Comparison of ENCODE assay signal across 8 cellular contexts in the genomic region with DNA sequence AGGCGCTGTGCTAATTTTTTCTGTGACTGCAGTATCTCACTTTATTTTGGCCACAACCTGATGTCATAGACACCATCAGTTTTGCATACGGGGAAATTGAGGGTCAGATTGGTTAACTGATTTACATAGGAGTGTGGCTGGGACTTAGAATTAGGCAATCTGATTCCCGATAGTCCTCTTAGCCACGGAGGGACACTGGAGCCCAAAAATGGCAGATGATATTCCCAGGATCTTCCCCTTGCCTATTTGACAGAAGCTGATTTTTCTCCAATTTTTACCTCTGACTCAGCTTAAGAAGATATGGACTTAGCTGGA.
A peak's percentile ranks its signal among the peaks of the same experiment; 100 is the strongest.
DNase-seq lines count a peak whose midpoint lies in the region; ATAC-seq and TF ChIP-seq lines count a peak whose summit lies in the region.

No MANE protein-coding gene starts in this region.

- DNase-seq in NAMALWA (ENCODE audit: low spot score) (peak; percentile 77), coronary artery (ENCODE audit: low spot score) (no peak), nephron progenitor cell (no peak), kidney glomerular epithelial cell (lab: John Stamatoyannopoulos, UW) (no peak), COLO829 (ENCODE audit: low spot score) (no peak)
- DNase-seq in activated CD4-positive, alpha-beta T cell treated with anti-CD3 and anti-CD28 coated beads, Interleukin-2, amount 50 U/mL, for 4 hours = no peak

- H3K9me3 Mint-ChIP-seq in nephron progenitor cell = peaks cover 6% of the 10 kb centered on the region

- peak; percentile 26 for ATAC-seq in GM18502 (IDR thresholded peaks at IDR 0.05; ENCODE audit: poor library complexity, unreplicated experiment)
- no peak for ATAC-seq in GM19463 (IDR thresholded peaks at IDR 0.05; ENCODE audit: unreplicated experiment)

- peaks cover 79% of the 10 kb centered on the region for H3K4me1 Mint-ChIP-seq in nephron progenitor cell

- peak overlapping the region; percentile 88 for H3K4me3 Mint-ChIP-seq in nephron progenitor cell

- H3K27ac Mint-ChIP-seq in nephron progenitor cell = no peak overlapping the region

- no peak for TF ChIP-seq CTCF in coronary artery (IDR thresholded peaks at IDR 0.05)
- TF ChIP-seq CTCF in nephron progenitor cell (IDR thresholded peaks at IDR 0.05) = no peak

- peak overlapping the region; percentile 99 for H3K4me3 ChIP-seq in coronary artery

- H3K27me3 Mint-ChIP-seq in nephron progenitor cell (ENCODE audit: low read depth, poor library complexity) = peaks cover 10% of the 10 kb centered on the region

- peaks cover 4% of the 10 kb centered on the region for H3K36me3 Mint-ChIP-seq in nephron progenitor cell (ENCODE audit: low read depth)

- H3K27ac ChIP-seq in coronary artery = peak overlapping the region in 1 of 2 donors; percentile 93
